In genomic region chr21:46124926-46125845, GRCh38 we compare ENCODE assay signal across 14 cellular contexts. TPM values are rescaled to one million over a fixed set of nuclear protein-coding genes. Genes with fewer than 3 reads are reported as not detected.
DNase-seq lines count a peak whose midpoint lies in the region; ATAC-seq and TF ChIP-seq lines count a peak whose summit lies in the region.
"Had no signal": no experiment of that assay in that cellular context is flagged by ENCODE, and none has a peak within 500 bp of the region (broad histone marks: within the 10 kb centered on the region; RNA-seq: fewer than 3 reads in every experiment).

No MANE protein-coding gene starts in this region.

- no peak for TF ChIP-seq CTCF in sigmoid colon (IDR thresholded peaks at IDR 0.05)

- no peak overlapping the region for H3K27ac Mint-ChIP-seq in T-helper 17 cell
- H3K27ac Mint-ChIP-seq: activated CD8-positive, alpha-beta T cell treated with anti-CD3 and anti-CD28 coated beads, Interleukin-2, amount 10 ng/mL, durations not matched to agents 7 days and 5 days had no signal

- no peaks in the 10 kb centered on the region for H3K4me1 Mint-ChIP-seq in T-helper 17 cell

- TF ChIP-seq EP300 in sigmoid colon (IDR thresholded peaks at IDR 0.05) = no peak

- no peak overlapping the region for H3K4me3 Mint-ChIP-seq in T-helper 17 cell
- H3K4me3 Mint-ChIP-seq: activated CD8-positive, alpha-beta T cell treated with anti-CD3 and anti-CD28 coated beads, Interleukin-2, amount 10 ng/mL, durations not matched to agents 7 days and 5 days had no signal

- intact Hi-C loops in left colon (cut with DNase I, micrococcal nuclease) (loop anchor here in 1 of 2 donors (10.0 kb wide), 1 partner anchor 140 kb away; the partner anchor contains the start of gene COL6A1), sigmoid colon (cut with DNase I) (no loop called here)

- H3K27ac ChIP-seq in sigmoid colon = peak overlapping the region; percentile 6 to 53 (median 39)
- H3K27ac ChIP-seq: gastrocnemius medialis had no signal

- peak; percentile 41 for DNase-seq in activated CD8-positive, alpha-beta memory T cell treated with anti-CD3 and anti-CD28 coated beads, Interleukin-2, amount 50 U/mL, for 48 hours
- DNase-seq in activated CD8-positive, alpha-beta memory T cell treated with anti-CD3 and anti-CD28 coated beads for 24 hours = no peak
- DNase-seq in T-helper 17 cell (peak; percentile 2 to 7 (median 5)), left colon (peak; percentile 1 to 18), sigmoid colon (peak; percentile 64), UCSD-AML1 (lab: John Stamatoyannopoulos, UW; ENCODE audit: unreplicated experiment) (no peak)
- DNase-seq: activated CD8-positive, alpha-beta T cell treated with anti-CD3 and anti-CD28 coated beads, Interleukin-2, amount 10 ng/mL, durations not matched to agents 7 days and 5 days; effector CD8-positive, alpha-beta T cell; NCI-H1436; trophoblast cell had no signal

- H3K36me3 Mint-ChIP-seq in T-helper 17 cell (ENCODE audit: low read depth) = no peaks in the 10 kb centered on the region

- no peaks in the 10 kb centered on the region for H3K27me3 Mint-ChIP-seq in T-helper 17 cell

- no peak for ATAC-seq in T-helper 17 cell
- no peak for ATAC-seq in left colon
- no peak for ATAC-seq in esophagus mucosa
- ATAC-seq in GM21526 (IDR thresholded peaks at IDR 0.05; ENCODE audit: low FRiP score, unreplicated experiment) = no peak
- ATAC-seq: activated CD8-positive, alpha-beta T cell treated with anti-CD3 and anti-CD28 coated beads, Interleukin-2, amount 10 ng/mL, durations not matched to agents 7 days and 5 days; gastrocnemius medialis; Panc1 had no signal

- no peak for TF ChIP-seq POLR2A in sigmoid colon (IDR thresholded peaks at IDR 0.05)

- no peak overlapping the region for H3K4me3 ChIP-seq in sigmoid colon
- H3K4me3 ChIP-seq: gastrocnemius medialis had no signal

- WGBS in sigmoid colon, 2 donors = 88 to 92% methylated on average over 49 of the region's 49 CpGs

- H3K4me1 ChIP-seq in sigmoid colon = peaks cover 0 to 8% (median 0%) of the 10 kb centered on the region in 4 donors
- H3K4me1 ChIP-seq: gastrocnemius medialis had no signal

- no peaks in the 10 kb centered on the region for H3K9me3 ChIP-seq in T-helper 17 cell (ENCODE audit: control insufficient read depth, low read length, poor library complexity, severe bottlenecking)
- H3K9me3 ChIP-seq in sigmoid colon = no peaks in the 10 kb centered on the region
- H3K9me3 ChIP-seq: gastrocnemius medialis had no signal

- H3K36me3 ChIP-seq in sigmoid colon = peaks cover 63 to 95% (median 81%) of the 10 kb centered on the region in 4 donors
- H3K36me3 ChIP-seq: gastrocnemius medialis had no signal

- no peaks in the 10 kb centered on the region for H3K27me3 ChIP-seq in sigmoid colon
- H3K27me3 ChIP-seq: gastrocnemius medialis had no signal

RNA-seq across cellular contexts. Expression of gene COL6A2, which starts 27.3 kb away (rescaled TPM):
- total RNA-seq in T-helper 17 cell (10 to 100 TPM; 15.1 to 19.8 TPM), left colon (100 to 1,000 TPM in 1 of 2 donors, 10 to 100 TPM in 1; 65.5 to 193 TPM), sigmoid colon (1,000 to 10,000 TPM in 2 of 4 donors, 100 to 1,000 TPM in 2; 570 to 1,745 (median 1,082) TPM), esophagus mucosa (20.5 TPM)
- polyA plus RNA-seq in sigmoid colon = 100 to 1,000 TPM in 1 of 3 donors, 10 to 100 TPM in 2; 14.3 to 233 (median 37.8) TPM

RNA-seq across cellular contexts. Expression of gene FTCD, which starts 30.2 kb away (rescaled TPM):
- total RNA-seq in T-helper 17 cell (1 to 10 TPM in 1 of 2 donors, not detected in 1; 1.1 TPM), left colon (under 1 TPM; 0.22 to 0.52 TPM), sigmoid colon (1 to 10 TPM in 1 of 4 donors, not detected in 3; 1.4 TPM), esophagus mucosa (0.36 TPM)
- polyA plus RNA-seq in sigmoid colon = under 1 TPM in 1 of 3 donors, not detected in 2; 0.20 TPM

RNA-seq across cellular contexts. Expression of gene SPATC1L, which starts 59.1 kb away (rescaled TPM):
- total RNA-seq in T-helper 17 cell = 1 to 10 TPM; 2.6 to 3.1 TPM
- total RNA-seq in left colon = 1 to 10 TPM; 5.9 to 8.0 TPM
- total RNA-seq in sigmoid colon = 10 to 100 TPM in 1 of 4 donors, 1 to 10 TPM in 2, under 1 TPM in 1; 0.95 to 18.3 (median 7.1) TPM
- polyA plus RNA-seq in sigmoid colon = 10 to 100 TPM in 1 of 3 donors, 1 to 10 TPM in 2; 3.2 to 11.0 (median 7.8) TPM
- 7.2 TPM for total RNA-seq in esophagus mucosa

Comparison
In these comparisons a context has a peak if more than half of its experiments do, and no peak if none do; other contexts are left out.
1. DNase-seq: peak in activated CD8-positive, alpha-beta memory T cell treated with anti-CD3 and anti-CD28 coated beads, Interleukin-2, amount 50 U/mL, for 48 hours (single experiment), T-helper 17 cell (3 of 3), left colon (2 of 2) and sigmoid colon (single experiment); none in activated CD8-positive, alpha-beta memory T cell treated with anti-CD3 and anti-CD28 coated beads for 24 hours (single experiment) and UCSD-AML1 (single experiment).